25 cellular contexts compared by ENCODE assay signal in genomic region chr15:62564889-62565288, GRCh38.
DNase-seq lines count a peak whose midpoint lies in the region; ATAC-seq and TF ChIP-seq lines count a peak whose summit lies in the region.
"Had no signal": no experiment of that assay in that cellular context is flagged by ENCODE, and none has a peak within 500 bp of the region (broad histone marks: within the 10 kb centered on the region; RNA-seq: fewer than 3 reads in every experiment).

No MANE protein-coding gene starts in this region.

- H3K4me2 ChIP-seq in mesendoderm (ENCODE audit: low read length) = no peak overlapping the region
- H3K4me2 ChIP-seq: neural progenitor cell had no signal

- peaks cover 1% of the 10 kb centered on the region for H3K79me1 ChIP-seq in mesendoderm (ENCODE audit: low read length)

- H3K36me3 ChIP-seq in A673 (ENCODE audit: insufficient read depth, low read length, poor library complexity, severe bottlenecking) = no peaks in the 10 kb centered on the region
- H3K36me3 ChIP-seq in adipocyte (ENCODE audit: control insufficient read depth, insufficient read depth, low read length, severe bottlenecking) = peaks cover 13% of the 10 kb centered on the region
- no peaks in the 10 kb centered on the region for H3K36me3 ChIP-seq in mesendoderm (ENCODE audit: control insufficient read depth, insufficient read depth, low read length)
- H3K36me3 ChIP-seq: neural progenitor cell, thoracic aorta had no signal

- H4K5ac ChIP-seq in mesendoderm (ENCODE audit: low read length) = no peak overlapping the region

- no TSS peak for BruUV-seq in A673 (replicated peaks; lab: Mats Ljungman, UMichigan)

- H3K56ac ChIP-seq in mesendoderm (ENCODE audit: low read length) = no peak overlapping the region

- TF ChIP-seq CTCF in A673 (conservative IDR thresholded peaks at IDR 0.05; ENCODE audit: low read depth, low read length) = no peak

- no peak overlapping the region for H3K4ac ChIP-seq in mesendoderm (ENCODE audit: low read depth, low read length)

- H4K8ac ChIP-seq in mesendoderm (ENCODE audit: low read depth, low read length) = no peak overlapping the region

- H2BK5ac ChIP-seq in mesendoderm (ENCODE audit: low read length) = no peak overlapping the region

- no peak overlapping the region for H2AK5ac ChIP-seq in mesendoderm (ENCODE audit: low read length)

- H2BK120ac ChIP-seq in mesendoderm (ENCODE audit: low read depth, low read length) = no peak overlapping the region

- intact Hi-C loops in A673 (cut with micrococcal nuclease; ENCODE audit: unreplicated experiment) (no loop called here), sciatic nerve (cut with DNase I) (no loop called here)

- CTCF ChIA-PET in A673 (lab: Charles Lee) = no interaction called here

- peaks cover 20 to 25% of the 10 kb centered on the region in 2 donors for H3K27me3 Mint-ChIP-seq in stimulated activated naive B cell treated with anti-CD40 and anti-IgM and Interleukin-4, amounts not matched to agents 10 μg/mL and 1 μg/mL and 100 μg/mL, for 72 hours

- no peak overlapping the region for H3K23ac ChIP-seq in mesendoderm (ENCODE audit: low read length)

- H3K4me1 Mint-ChIP-seq in stimulated activated naive B cell treated with anti-CD40 and anti-IgM and Interleukin-4, amounts not matched to agents 10 μg/mL and 1 μg/mL and 100 μg/mL, for 72 hours = no peaks in the 10 kb centered on the region
- H3K4me1 Mint-ChIP-seq: activated CD8-positive, alpha-beta memory T cell treated with anti-CD3 and anti-CD28 coated beads, Interleukin-2, amount 10 ng/mL, durations not matched to agents 7 days and 5 days; activated naive CD8-positive, alpha-beta T cell treated with anti-CD3 and anti-CD28 coated beads, Interleukin-2, amount 10 ng/mL, durations not matched to agents 7 days and 5 days had no signal

- H3K9me3 Mint-ChIP-seq in stimulated activated naive B cell treated with anti-CD40 and anti-IgM and Interleukin-4, amounts not matched to agents 10 μg/mL and 1 μg/mL and 100 μg/mL, for 72 hours = no peaks in the 10 kb centered on the region
- H3K9me3 Mint-ChIP-seq: activated naive CD8-positive, alpha-beta T cell treated with anti-CD3 and anti-CD28 coated beads, Interleukin-2, amount 10 ng/mL, durations not matched to agents 7 days and 5 days; activated T-cell treated with anti-CD3 and anti-CD28 coated beads, Interleukin-2, amount 50 U/mL, for 4 hours; neural progenitor cell; stimulated activated naive CD8-positive, alpha-beta T cell treated with anti-CD3 and anti-CD28 coated beads, Interleukin-15, Interleukin-2, amounts not matched to agents 100 ng/mL and 50 ng/mL, for 24 hours; T-helper 1 cell treated with Interleukin-12 subunit alpha and Interleukin-12 subunit beta and Interleukin-4 antibody, amounts not matched to agents 30 μg/mL and 1 μg/mL, for 36 hours had no signal

- no peak overlapping the region for H3K4me3 Mint-ChIP-seq in stimulated activated naive B cell treated with anti-CD40 and anti-IgM and Interleukin-4, amounts not matched to agents 10 μg/mL and 1 μg/mL and 100 μg/mL, for 72 hours
- H3K4me3 Mint-ChIP-seq: activated CD8-positive, alpha-beta memory T cell treated with anti-CD3 and anti-CD28 coated beads, Interleukin-2, amount 10 ng/mL, durations not matched to agents 7 days and 5 days; activated naive CD8-positive, alpha-beta T cell treated with anti-CD3 and anti-CD28 coated beads, Interleukin-2, amount 10 ng/mL, durations not matched to agents 7 days and 5 days; activated T-cell treated with anti-CD3 and anti-CD28 coated beads, Interleukin-2, amount 50 U/mL, for 4 hours; neural progenitor cell; stimulated activated naive CD8-positive, alpha-beta T cell treated with anti-CD3 and anti-CD28 coated beads, Interleukin-15, Interleukin-2, amounts not matched to agents 100 ng/mL and 50 ng/mL, for 24 hours; T-helper 1 cell treated with Interleukin-12 subunit alpha and Interleukin-12 subunit beta and Interleukin-4 antibody, amounts not matched to agents 30 μg/mL and 1 μg/mL, for 36 hours had no signal

- no peak for ATAC-seq in stimulated activated naive B cell treated with anti-CD40 and anti-IgM and Interleukin-4, amounts not matched to agents 10 μg/mL and 1 μg/mL and 100 μg/mL, for 72 hours (replicated peaks)
- no peak for ATAC-seq in sciatic nerve
- ATAC-seq in HG03442 (IDR thresholded peaks at IDR 0.05; ENCODE audit: unreplicated experiment) = no peak
- ATAC-seq: activated CD8-positive, alpha-beta memory T cell treated with anti-CD3 and anti-CD28 coated beads, Interleukin-2, amount 10 ng/mL, durations not matched to agents 7 days and 5 days; activated T-cell treated with anti-CD3 and anti-CD28 coated beads, Interleukin-2, amount 50 U/mL, for 4 hours; body of pancreas had no signal

- no CpG with 5 or more reads among the region's 1 CpG for WGBS in mesendoderm (ENCODE audit: extremely low coverage, insufficient coverage, low lambda C conversion rate)

- H3K27ac ChIP-seq in A673 (ENCODE audit: low read depth, low read length, poor library complexity, severe bottlenecking) = no peak overlapping the region
- no peak overlapping the region for H3K27ac ChIP-seq in mesendoderm (ENCODE audit: low read depth, low read length)
- H3K27ac ChIP-seq: body of pancreas, neural progenitor cell, parathyroid adenoma, SK-N-MC had no signal

- no peak overlapping the region for H3K4me3 ChIP-seq in A673 (ENCODE audit: low read depth, low read length, poor library complexity, severe bottlenecking)
- H3K4me3 ChIP-seq in adipocyte (ENCODE audit: low read length) = no peak overlapping the region
- no peak overlapping the region for H3K4me3 ChIP-seq in mesendoderm (ENCODE audit: low read length)
- H3K4me3 ChIP-seq: body of pancreas, neural progenitor cell, SK-N-MC, thoracic aorta had no signal

- H3K79me2 ChIP-seq in mesendoderm (ENCODE audit: control insufficient read depth, insufficient read depth, low read length) = no peaks in the 10 kb centered on the region
- H3K79me2 ChIP-seq: parathyroid adenoma had no signal

- DNase-seq in A673 (ENCODE audit: low spot score) = peak; percentile 46
- DNase-seq in NCI-H1105 (lab: John Stamatoyannopoulos, UW) = peak; percentile 50
- DNase-seq in adipocyte (ENCODE audit: low read depth) = no peak
- peak; percentile 82 for DNase-seq in mesendoderm
- no peak for DNase-seq in stimulated activated naive B cell treated with anti-CD40 and anti-IgM and Interleukin-4, amounts not matched to agents 10 μg/mL and 1 μg/mL and 100 μg/mL, for 72 hours
- no peak for DNase-seq in sciatic nerve (ENCODE audit: low spot score)
- DNase-seq: activated CD8-positive, alpha-beta memory T cell treated with anti-CD3 and anti-CD28 coated beads, Interleukin-2, amount 10 ng/mL, durations not matched to agents 7 days and 5 days; activated gamma-delta T cell; activated naive CD8-positive, alpha-beta T cell treated with anti-CD3 and anti-CD28 coated beads, Interleukin-2, amount 10 ng/mL, durations not matched to agents 7 days and 5 days; activated T-cell treated with anti-CD3 and anti-CD28 coated beads, Interleukin-2, amount 50 U/mL, for 4 hours; body of pancreas; DND-41; HCEC 1CT; KG1; NCI-H1930; NCI-H226; NK-92 treated with Interleukin-12 subunit alpha and Interleukin-12 subunit beta, amount 100 ng/mL, for 24 hours; stimulated activated CD4-positive, alpha-beta T cell treated with anti-CD3 and anti-CD28 coated beads, Interleukin-2, amount 100 ng/mL, for 24 hours had no signal

- no peaks in the 10 kb centered on the region for H3K36me3 Mint-ChIP-seq in stimulated activated naive B cell treated with anti-CD40 and anti-IgM and Interleukin-4, amounts not matched to agents 10 μg/mL and 1 μg/mL and 100 μg/mL, for 72 hours
- H3K36me3 Mint-ChIP-seq: activated CD8-positive, alpha-beta memory T cell treated with anti-CD3 and anti-CD28 coated beads, Interleukin-2, amount 10 ng/mL, durations not matched to agents 7 days and 5 days; activated naive CD8-positive, alpha-beta T cell treated with anti-CD3 and anti-CD28 coated beads, Interleukin-2, amount 10 ng/mL, durations not matched to agents 7 days and 5 days; neural progenitor cell had no signal

- POLR2A ChIA-PET in A673 (lab: Charles Lee; ENCODE audit: low non-redundant PET) = no interaction called here

- H2BK15ac ChIP-seq in mesendoderm (replicated peaks; ENCODE audit: low read depth) = no peak overlapping the region

- H3K4me1 ChIP-seq in A673 (ENCODE audit: insufficient read depth, low read length, poor library complexity, severe bottlenecking) (peaks cover 14% of the 10 kb centered on the region), adipocyte (ENCODE audit: control insufficient read depth, insufficient read depth, low read length) (peaks cover 34% of the 10 kb centered on the region), mesendoderm (ENCODE audit: control insufficient read depth, low read depth, low read length) (peaks cover 21% of the 10 kb centered on the region)
- H3K4me1 ChIP-seq: parathyroid adenoma had no signal

- H3K9me3 ChIP-seq in A673 (ENCODE audit: low read depth, low read length, poor library complexity, severe bottlenecking) (no peaks in the 10 kb centered on the region), adipocyte (ENCODE audit: control insufficient read depth, low read length) (no peaks in the 10 kb centered on the region)
- H3K9me3 ChIP-seq: body of pancreas, thoracic aorta had no signal

- H3K27me3 ChIP-seq in A673 (replicated peaks; ENCODE audit: insufficient read depth, low read depth, low read length, poor library complexity) (no peaks in the 10 kb centered on the region), adipocyte (replicated peaks; ENCODE audit: control insufficient read depth, insufficient read depth, low read length) (no peaks in the 10 kb centered on the region), mesendoderm (ENCODE audit: insufficient read depth, low read length, poor library complexity) (no peaks in the 10 kb centered on the region)
- H3K27me3 ChIP-seq: body of pancreas, neural progenitor cell had no signal

- no peak overlapping the region for H3K18ac ChIP-seq in mesendoderm (ENCODE audit: low read length)

- H3K9ac ChIP-seq in adipocyte (ENCODE audit: low read length) (peak overlapping the region; percentile 20), mesendoderm (ENCODE audit: low read length) (no peak overlapping the region)
- H3K9ac ChIP-seq: neural progenitor cell, parathyroid adenoma had no signal

- H3K27ac Mint-ChIP-seq in stimulated activated naive B cell treated with anti-CD40 and anti-IgM and Interleukin-4, amounts not matched to agents 10 μg/mL and 1 μg/mL and 100 μg/mL, for 72 hours = no peak overlapping the region
- H3K27ac Mint-ChIP-seq: activated CD8-positive, alpha-beta memory T cell treated with anti-CD3 and anti-CD28 coated beads, Interleukin-2, amount 10 ng/mL, durations not matched to agents 7 days and 5 days; activated naive CD8-positive, alpha-beta T cell treated with anti-CD3 and anti-CD28 coated beads, Interleukin-2, amount 10 ng/mL, durations not matched to agents 7 days and 5 days; neural progenitor cell; stimulated activated naive CD8-positive, alpha-beta T cell treated with anti-CD3 and anti-CD28 coated beads, Interleukin-15, Interleukin-2, amounts not matched to agents 100 ng/mL and 50 ng/mL, for 24 hours; T-helper 1 cell treated with Interleukin-12 subunit alpha and Interleukin-12 subunit beta and Interleukin-4 antibody, amounts not matched to agents 30 μg/mL and 1 μg/mL, for 36 hours had no signal

Comparison
In these comparisons a context has a peak if more than half of its experiments do, and no peak if none do; other contexts are left out.
1. DNase-seq: peak in A673 (single experiment), NCI-H1105 (single experiment) and mesendoderm (single experiment); none in adipocyte (single experiment), stimulated activated naive B cell treated with anti-CD40 and anti-IgM and Interleukin-4, amounts not matched to agents 10 μg/mL and 1 μg/mL and 100 μg/mL, for 72 hours (single experiment) and sciatic nerve (single experiment).